Comparison of ENCODE assay signal across 1 cellular context in the genomic region with DNA sequence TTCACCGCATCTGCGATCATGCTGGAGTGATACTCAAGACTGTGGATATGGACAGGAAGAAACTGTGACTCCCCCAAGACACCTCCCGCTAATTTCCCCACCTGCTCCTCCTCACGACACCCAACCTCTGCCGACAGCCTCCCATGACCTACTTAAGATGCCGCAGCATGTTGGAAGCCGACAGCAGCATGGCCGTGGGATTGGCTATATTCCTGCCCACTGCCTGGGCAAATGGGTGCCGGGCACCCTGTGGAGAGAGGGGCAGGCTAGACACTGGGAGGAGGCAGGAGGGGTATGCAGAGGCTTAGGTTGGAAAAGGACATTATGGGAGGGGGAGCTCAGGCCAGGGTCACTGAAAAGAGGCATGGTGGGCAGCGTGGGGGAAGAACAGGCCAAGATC.
TF ChIP-seq lines count a peak whose summit lies in the region.

No MANE protein-coding gene starts in this region.

TF ChIP-seq in A549, 52 proteins besides CTCF, POLR2A, EP300 and RAD21:
- no peak for TF ChIP-seq HDAC2 (IDR thresholded peaks at IDR 0.05)
- no peak for TF ChIP-seq ZC3H11A (IDR thresholded peaks at IDR 0.05)
- no peak for TF ChIP-seq NR3C1 (IDR thresholded peaks at IDR 0.05)
- TF ChIP-seq TP53 (CRISPR knock-in tag; IDR thresholded peaks at IDR 0.05), result no peak
- no peak for TF ChIP-seq CEBPB (IDR thresholded peaks at IDR 0.05)
- TF ChIP-seq POLR2AphosphoS2 (conservative IDR thresholded peaks at IDR 0.05; ENCODE audit: low read length), result no peak
- TF ChIP-seq CBX2 (IDR thresholded peaks at IDR 0.05; ENCODE audit: borderline replicate concordance, low read depth), result no peak
- TF ChIP-seq BHLHE40 (IDR thresholded peaks at IDR 0.05; ENCODE audit: low read depth, low read length), result no peak
- TF ChIP-seq RCOR1 (IDR thresholded peaks at IDR 0.05; ENCODE audit: low read depth, low read length), result no peak
- TF ChIP-seq, protein P1, sequence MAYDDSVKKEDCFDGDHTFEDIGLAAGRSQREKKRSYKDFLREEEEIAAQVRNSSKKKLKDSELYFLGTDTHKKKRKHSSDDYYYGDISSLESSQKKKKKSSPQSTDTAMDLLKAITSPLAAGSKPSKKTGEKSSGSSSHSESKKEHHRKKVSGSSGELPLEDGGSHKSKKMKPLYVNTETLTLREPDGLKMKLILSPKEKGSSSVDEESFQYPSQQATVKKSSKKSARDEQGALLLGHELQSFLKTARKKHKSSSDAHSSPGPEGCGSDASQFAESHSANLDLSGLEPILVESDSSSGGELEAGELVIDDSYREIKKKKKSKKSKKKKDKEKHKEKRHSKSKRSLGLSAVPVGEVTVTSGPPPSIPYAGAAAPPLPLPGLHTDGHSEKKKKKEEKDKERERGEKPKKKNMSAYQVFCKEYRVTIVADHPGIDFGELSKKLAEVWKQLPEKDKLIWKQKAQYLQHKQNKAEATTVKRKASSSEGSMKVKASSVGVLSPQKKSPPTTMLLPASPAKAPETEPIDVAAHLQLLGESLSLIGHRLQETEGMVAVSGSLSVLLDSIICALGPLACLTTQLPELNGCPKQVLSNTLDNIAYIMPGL (CRISPR knock-in tag; IDR thresholded peaks at IDR 0.05; ENCODE audit: borderline replicate concordance), result no peak
- no peak for TF ChIP-seq RNF2 (IDR thresholded peaks at IDR 0.05; ENCODE audit: borderline replicate concordance, low read depth)
- TF ChIP-seq, protein P2, sequence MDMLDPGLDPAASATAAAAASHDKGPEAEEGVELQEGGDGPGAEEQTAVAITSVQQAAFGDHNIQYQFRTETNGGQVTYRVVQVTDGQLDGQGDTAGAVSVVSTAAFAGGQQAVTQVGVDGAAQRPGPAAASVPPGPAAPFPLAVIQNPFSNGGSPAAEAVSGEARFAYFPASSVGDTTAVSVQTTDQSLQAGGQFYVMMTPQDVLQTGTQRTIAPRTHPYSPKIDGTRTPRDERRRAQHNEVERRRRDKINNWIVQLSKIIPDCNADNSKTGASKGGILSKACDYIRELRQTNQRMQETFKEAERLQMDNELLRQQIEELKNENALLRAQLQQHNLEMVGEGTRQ (IDR thresholded peaks at IDR 0.05), result no peak
TF ChIP-seq in A549: peak in this region for 0.
